Comparison of ENCODE assay signal across 1 cellular context in the genomic region with DNA sequence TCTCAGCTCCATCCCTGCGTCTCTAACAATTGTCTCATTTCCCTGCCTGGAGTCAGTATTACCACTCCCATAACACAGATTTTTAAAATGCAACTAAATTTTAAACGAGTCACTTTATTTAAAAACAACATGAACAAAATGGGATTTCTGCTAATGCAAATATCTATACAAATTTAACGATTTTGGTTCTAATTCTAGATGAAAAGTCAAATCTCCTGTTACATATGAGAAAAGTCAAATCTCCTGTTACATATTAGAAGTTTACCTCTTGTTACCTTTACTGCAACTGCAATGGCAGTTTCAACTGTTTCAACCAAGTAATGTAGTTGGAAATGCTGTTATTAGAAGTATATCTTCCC.
TF ChIP-seq lines count a peak whose summit lies in the region.

No MANE protein-coding gene starts in this region.

TF ChIP-seq in GM12878, 131 proteins besides CTCF, POLR2A, EP300 and RAD21 (continued from another document):
- TF ChIP-seq ETV6 (conservative IDR thresholded peaks at IDR 0.05 in 1 of 2, IDR thresholded peaks at IDR 0.05 in 1 of 2; ENCODE audit: borderline replicate concordance in 1 of 2, low read depth in 1 of 2): no peak
